Comparison of ENCODE assay signal across 9 cellular contexts in the genomic region with DNA sequence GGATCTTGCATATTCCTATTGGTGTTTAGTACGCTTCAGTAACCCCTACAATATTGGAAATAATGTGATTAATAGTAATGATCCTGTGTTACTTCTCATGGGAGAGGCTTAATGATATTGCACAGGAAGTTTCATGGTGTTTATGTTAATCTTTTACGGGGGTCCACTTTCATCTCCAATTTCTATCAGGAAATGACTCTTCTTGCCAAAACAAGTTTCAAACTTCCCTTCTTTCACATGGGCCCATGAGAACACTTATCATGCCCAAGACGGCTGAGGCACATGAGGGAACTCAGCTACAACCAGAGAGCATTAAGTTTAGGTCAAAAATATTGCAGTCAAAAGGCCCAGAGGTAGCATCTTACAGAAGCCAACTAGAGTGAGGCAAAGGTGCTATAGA. TPM values are rescaled to one million over a fixed set of nuclear protein-coding genes. Genes with fewer than 3 reads are reported as not detected.
"Had no signal": no experiment of that assay in that cellular context is flagged by ENCODE, and none has a peak within 500 bp of the region (broad histone marks: within the 10 kb centered on the region; RNA-seq: fewer than 3 reads in every experiment).

No MANE protein-coding gene starts in this region.

- H3K36me3 Mint-ChIP-seq: IgD-negative memory B cell had no signal

- H3K27ac ChIP-seq: GM23248, HL-60 had no signal

- H3K9ac ChIP-seq: GM23248 had no signal

- H3K36me3 ChIP-seq: HAP-1 had no signal

- H3K27ac Mint-ChIP-seq: HFFc6, IgD-negative memory B cell had no signal

- H3K9me3 ChIP-seq: HAP-1 had no signal

- H3K9me3 Mint-ChIP-seq: HFFc6 had no signal

- DNase-seq: GM23248, GOT3, H7, HFFc6 had no signal

- ATAC-seq: HCT116, HepG2 had no signal

- H3K4me3 ChIP-seq: GM23248, HAP-1 had no signal

- H3K4me1 Mint-ChIP-seq: IgD-negative memory B cell had no signal

- H3K4me3 Mint-ChIP-seq: HFFc6, IgD-negative memory B cell had no signal

RNA-seq across cellular contexts. Expression of gene ERBB4, which starts 7.6 kb away (rescaled TPM):
- total RNA-seq: GM23248, HepG2, HFFc6 had no signal
